17 cellular contexts compared by ENCODE assay signal in the genomic region with DNA sequence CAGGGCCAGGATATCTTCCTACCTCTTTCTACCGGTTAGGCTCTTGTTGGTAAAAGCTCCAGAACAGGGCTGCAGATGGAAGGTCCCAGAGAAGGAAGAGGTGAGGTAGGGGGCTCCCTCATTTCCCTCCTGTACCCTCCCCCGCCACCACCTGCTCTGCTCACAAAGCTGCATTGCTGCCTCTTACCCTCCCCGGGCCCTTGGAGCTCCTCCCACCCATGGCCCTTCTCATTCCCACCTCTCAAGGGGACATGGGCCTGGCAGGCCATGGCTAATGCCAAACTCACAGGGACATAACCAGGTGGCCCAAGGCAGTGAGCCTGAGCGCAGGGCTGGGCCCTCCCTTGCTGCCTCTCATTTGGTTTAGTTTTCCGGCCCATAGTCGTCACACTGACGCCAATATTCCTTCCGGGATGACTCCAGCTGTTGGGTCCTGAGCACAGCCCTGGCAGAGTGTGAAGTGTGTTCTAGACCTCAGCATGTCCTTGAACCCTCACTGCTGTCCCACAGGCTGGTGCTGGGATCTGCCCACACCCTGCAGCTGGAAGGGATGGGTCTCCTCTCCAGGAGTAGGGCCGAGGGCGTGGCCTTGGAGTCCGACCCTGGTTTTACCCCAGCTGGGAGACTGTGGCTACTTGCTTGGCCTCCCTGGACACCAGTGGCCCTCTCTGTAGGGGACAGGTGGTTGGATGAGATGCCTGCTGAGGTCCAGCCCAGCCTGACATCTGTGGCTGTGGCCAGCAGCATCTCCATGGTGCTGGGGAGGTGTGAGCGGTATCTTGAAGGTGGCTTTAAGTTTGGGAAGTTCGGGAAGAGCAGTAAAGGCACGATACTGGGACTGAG.
"Had no signal": no experiment of that assay in that cellular context is flagged by ENCODE, and none has a peak within 500 bp of the region (broad histone marks: within the 10 kb centered on the region; RNA-seq: fewer than 3 reads in every experiment).

No MANE protein-coding gene starts in this region.

- H3K4me1 Mint-ChIP-seq: activated CD8-positive, alpha-beta memory T cell treated with anti-CD3 and anti-CD28 coated beads, Interleukin-2, amount 10 ng/mL, durations not matched to agents 7 days and 5 days; activated naive CD4-positive, alpha-beta T cell treated with anti-CD3 and anti-CD28 coated beads, Interleukin-2, amount 50 U/mL, for 24 hours; central memory CD8-positive, alpha-beta T cell; naive thymus-derived CD8-positive, alpha-beta T cell had no signal

- H3K27ac ChIP-seq: body of pancreas, epithelial cell of prostate, heart left ventricle, SK-N-MC, upper lobe of left lung had no signal

- H3K4me1 ChIP-seq: upper lobe of left lung had no signal

- H3K27me3 Mint-ChIP-seq: activated CD8-positive, alpha-beta memory T cell treated with anti-CD3 and anti-CD28 coated beads, Interleukin-2, amount 10 ng/mL, durations not matched to agents 7 days and 5 days; activated naive CD4-positive, alpha-beta T cell treated with anti-CD3 and anti-CD28 coated beads, Interleukin-2, amount 50 U/mL, for 24 hours had no signal

- H3K27ac Mint-ChIP-seq: activated CD8-positive, alpha-beta memory T cell treated with anti-CD3 and anti-CD28 coated beads, Interleukin-2, amount 10 ng/mL, durations not matched to agents 7 days and 5 days; activated naive CD4-positive, alpha-beta T cell treated with anti-CD3 and anti-CD28 coated beads, Interleukin-2, amount 50 U/mL, for 24 hours; effector memory CD8-positive, alpha-beta T cell; naive thymus-derived CD8-positive, alpha-beta T cell had no signal

- H3K4me3 ChIP-seq: body of pancreas, heart left ventricle, SK-N-MC, upper lobe of left lung had no signal

- H3K27me3 ChIP-seq: body of pancreas, heart left ventricle, upper lobe of left lung had no signal

- DNase-seq: activated CD4-positive, alpha-beta T cell treated with anti-CD3 and anti-CD28 coated beads, Interleukin-2, amount 50 U/mL, for 48 hours; activated CD8-positive, alpha-beta memory T cell treated with anti-CD3 and anti-CD28 coated beads, Interleukin-2, amount 10 ng/mL, durations not matched to agents 7 days and 5 days; activated T-cell treated with anti-CD3 and anti-CD28 coated beads, Interleukin-2, amount 50 U/mL, for 1 hour; body of pancreas; effector memory CD8-positive, alpha-beta T cell; heart left ventricle; left colon; mammary epithelial cell; naive thymus-derived CD8-positive, alpha-beta T cell; stimulated activated CD4-positive, alpha-beta T cell treated with anti-CD3 and anti-CD28 coated beads, Interleukin-2, amount 100 ng/mL, for 48 hours; stimulated activated naive CD4-positive, alpha-beta T cell treated with Interleukin-2 at 50 U/mL for 16 hours; T-helper 9 cell; upper lobe of left lung had no signal

- H3K4me3 Mint-ChIP-seq: activated CD8-positive, alpha-beta memory T cell treated with anti-CD3 and anti-CD28 coated beads, Interleukin-2, amount 10 ng/mL, durations not matched to agents 7 days and 5 days; activated naive CD4-positive, alpha-beta T cell treated with anti-CD3 and anti-CD28 coated beads, Interleukin-2, amount 50 U/mL, for 24 hours; central memory CD8-positive, alpha-beta T cell; effector memory CD8-positive, alpha-beta T cell; naive thymus-derived CD8-positive, alpha-beta T cell had no signal

- ATAC-seq: activated CD8-positive, alpha-beta memory T cell treated with anti-CD3 and anti-CD28 coated beads, Interleukin-2, amount 10 ng/mL, durations not matched to agents 7 days and 5 days; body of pancreas; effector memory CD8-positive, alpha-beta T cell; left colon; naive thymus-derived CD8-positive, alpha-beta T cell had no signal

- H3K9me3 ChIP-seq: body of pancreas, heart left ventricle, upper lobe of left lung had no signal

- H3K36me3 Mint-ChIP-seq: activated CD8-positive, alpha-beta memory T cell treated with anti-CD3 and anti-CD28 coated beads, Interleukin-2, amount 10 ng/mL, durations not matched to agents 7 days and 5 days; activated naive CD4-positive, alpha-beta T cell treated with anti-CD3 and anti-CD28 coated beads, Interleukin-2, amount 50 U/mL, for 24 hours; naive thymus-derived CD8-positive, alpha-beta T cell had no signal

- H3K9me3 Mint-ChIP-seq: activated naive CD4-positive, alpha-beta T cell treated with anti-CD3 and anti-CD28 coated beads, Interleukin-2, amount 50 U/mL, for 24 hours; central memory CD8-positive, alpha-beta T cell; effector memory CD8-positive, alpha-beta T cell; naive thymus-derived CD8-positive, alpha-beta T cell had no signal
